9 cellular contexts compared by ENCODE assay signal in genomic region chr12:121893901-121894540, GRCh38. TPM values are rescaled to one million over a fixed set of nuclear protein-coding genes. Genes with fewer than 3 reads are reported as not detected.
DNase-seq lines count a peak whose midpoint lies in the region; TF ChIP-seq lines count a peak whose summit lies in the region.
"Had no signal": no experiment of that assay in that cellular context is flagged by ENCODE, and none has a peak within 500 bp of the region (broad histone marks: within the 10 kb centered on the region; RNA-seq: fewer than 3 reads in every experiment).

No MANE protein-coding gene starts in this region.

- H3K79me2 ChIP-seq in neural progenitor cell (ENCODE audit: low read depth) = peaks cover 34% of the 10 kb centered on the region

- H3K4me1 ChIP-seq in neural progenitor cell (peaks cover 8% of the 10 kb centered on the region), transverse colon (peaks cover 21 to 51% (median 27%) of the 10 kb centered on the region in 4 donors)

- peak; percentile 65 for DNase-seq in Daoy (ENCODE audit: low read depth)
- peak; percentile 22 for DNase-seq in NCI-H345 (lab: John Stamatoyannopoulos, UW)
- peak; percentile 60 to 71 for DNase-seq in T47D (ENCODE audit: low read depth in 1 of 2, low spot score in 1 of 2)
- DNase-seq in neural progenitor cell (ENCODE audit: low spot score) = no peak
- no peak for DNase-seq in AML-193 (lab: John Stamatoyannopoulos, UW)
- DNase-seq in NCI-H187 treated with DMSO at 0.1 percent for 48 hours (lab: John Stamatoyannopoulos, UW) = no peak
- no peak for DNase-seq in transverse colon
- DNase-seq in DMS153 treated with DMSO at 0.1 percent for 48 hours (lab: John Stamatoyannopoulos, UW; ENCODE audit: unreplicated experiment) = no peak

- no peak overlapping the region for H3K9ac ChIP-seq in neural progenitor cell

- no peak overlapping the region for H3K4me2 ChIP-seq in neural progenitor cell

- TF ChIP-seq CTCF in neural progenitor cell (IDR thresholded peaks at IDR 0.05) (no peak), transverse colon (IDR thresholded peaks at IDR 0.05) (no peak)

- H3K36me3 Mint-ChIP-seq in neural progenitor cell = peaks cover 10% of the 10 kb centered on the region

- H3K9me3 Mint-ChIP-seq in neural progenitor cell = no peaks in the 10 kb centered on the region

- no peak overlapping the region for H3K4me3 Mint-ChIP-seq in neural progenitor cell

- TF ChIP-seq EP300 in transverse colon (IDR thresholded peaks at IDR 0.05; ENCODE audit: low read depth) = no peak

- intact Hi-C loops in transverse colon (cut with DNase I; ENCODE audit: low total_unique reads) = no loop called here

- in situ Hi-C loops in T47D (cut with HindIII; ENCODE audit: low pct_unique_long_range_greater_than_20kb, low sequenced_read_pairs) = no loop called here
- in situ Hi-C loops in transverse colon (cut with MboI; ENCODE audit: low pct_ligation_motif_present in 1 of 4, low pct_unique_long_range_greater_than_20kb in 1 of 4, low sequenced_read_pairs in 3 of 4) = no loop called here

- H3K27me3 ChIP-seq in neural progenitor cell (no peaks in the 10 kb centered on the region), transverse colon (no peaks in the 10 kb centered on the region)

- peaks cover 16% of the 10 kb centered on the region for H4K20me1 ChIP-seq in neural progenitor cell (ENCODE audit: low read depth)

- H3K27me3 Mint-ChIP-seq in neural progenitor cell (ENCODE audit: insufficient read depth, low read depth) = peaks cover 2% of the 10 kb centered on the region

- no peaks in the 10 kb centered on the region for H3K9me3 ChIP-seq in neural progenitor cell (ENCODE audit: low read depth)
- no peaks in the 10 kb centered on the region for H3K9me3 ChIP-seq in transverse colon

- peak overlapping the region; percentile 59 for H3K27ac Mint-ChIP-seq in neural progenitor cell

- TF ChIP-seq POLR2A in transverse colon (IDR thresholded peaks at IDR 0.05) = no peak

- H3K36me3 ChIP-seq in neural progenitor cell (no peaks in the 10 kb centered on the region), transverse colon (peaks cover 0 to 21% (median 9%) of the 10 kb centered on the region in 4 donors)

- H3K4me1 Mint-ChIP-seq in neural progenitor cell = peaks cover 26% of the 10 kb centered on the region

- 57 to 67% methylated on average over 5 to 6 of the region's 6 CpGs for WGBS in transverse colon (ENCODE audit: low coverage in 1 of 2), 2 donors

- no peak overlapping the region for H2AFZ ChIP-seq in neural progenitor cell (replicated peaks)

- peaks cover 7% of the 10 kb centered on the region for H3F3A ChIP-seq in neural progenitor cell (ENCODE audit: low read depth)

- H3K4me3 ChIP-seq in neural progenitor cell = no peak overlapping the region
- no peak overlapping the region for H3K4me3 ChIP-seq in transverse colon

- H3K27ac ChIP-seq in neural progenitor cell (no peak overlapping the region), transverse colon (peak overlapping the region in 2 of 4 donors; percentile 9 to 20)

RNA-seq across cellular contexts. Expression of gene PSMD9, which starts 5.4 kb away (rescaled TPM):
- 61.6 and 70.8 TPM in 2 replicates for total RNA-seq in Daoy (2014; rRNA removed; shearing (Covaris generic))
- 46.4 and 60.9 TPM in 2 replicates for total RNA-seq in neural progenitor cell (ENCODE audit: low replicate concordance)
- 10 to 100 TPM; 21.7 to 57.3 (median 46.2) TPM for total RNA-seq in transverse colon

RNA-seq across cellular contexts. Expression of gene CFAP251, which starts 24.4 kb away (rescaled TPM):
- 3.0 and 4.2 TPM in 2 replicates for total RNA-seq in Daoy (2014; rRNA removed; shearing (Covaris generic))
- total RNA-seq in neural progenitor cell (ENCODE audit: low replicate concordance) (0.92 and 1.5 TPM in 2 replicates), transverse colon (1 to 10 TPM in 1 of 4 donors, under 1 TPM in 1, not detected in 2; 0.41 to 1.7 TPM)

RNA-seq across cellular contexts. Expression of gene HPD, which starts 35.4 kb away (rescaled TPM):
- not detected in 2 replicates for total RNA-seq in Daoy (2014; rRNA removed; shearing (Covaris generic))
- total RNA-seq in neural progenitor cell (ENCODE audit: low replicate concordance) (not detected in 2 replicates), transverse colon (under 1 TPM in 1 of 4 donors, not detected in 3; 0.41 TPM)
- total RNA-seq: urinary bladder had no signal

Comparison
In these comparisons a context has a peak if more than half of its experiments do, and no peak if none do; other contexts are left out.
1. DNase-seq: peak in Daoy (single experiment), NCI-H345 (single experiment) and T47D (2 of 2); none in neural progenitor cell (single experiment), AML-193 (0 of 2), NCI-H187 treated with DMSO at 0.1 percent for 48 hours (single experiment), transverse colon (single experiment) and DMS153 treated with DMSO at 0.1 percent for 48 hours (single experiment).